1 cellular context compared by ENCODE assay signal in the genomic region with DNA sequence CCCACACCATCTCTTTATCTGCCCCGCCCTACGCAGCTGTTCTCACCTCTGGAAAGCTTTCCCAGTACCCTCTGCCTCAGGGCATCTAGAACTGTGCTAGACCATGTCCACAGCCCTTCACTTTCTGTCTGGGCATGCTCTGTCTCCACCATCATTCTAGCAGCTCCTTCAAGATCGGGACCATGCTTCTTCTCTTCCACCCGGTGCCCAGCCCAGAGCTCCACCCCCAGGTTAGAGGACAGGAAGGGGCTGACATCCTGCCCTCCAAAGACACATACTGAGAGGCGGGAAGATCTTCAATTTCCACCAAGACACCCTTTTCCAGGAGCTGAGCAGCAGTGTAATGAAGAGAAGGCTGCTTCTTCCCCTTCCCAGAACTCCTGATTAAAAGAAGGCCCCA.
TF ChIP-seq lines count a peak whose summit lies in the region.

No MANE protein-coding gene starts in this region.

TF ChIP-seq in WTC11, 78 proteins besides CTCF, POLR2A, EP300 and RAD21:
- TF ChIP-seq RORB (CRISPR knock-in tag; IDR thresholded peaks at IDR 0.05) = no peak
- TF ChIP-seq SMAD3 (CRISPR knock-in tag; IDR thresholded peaks at IDR 0.05; ENCODE audit: borderline replicate concordance) = no peak
- no peak for TF ChIP-seq HMGA2 (CRISPR knock-in tag; IDR thresholded peaks at IDR 0.05)
- TF ChIP-seq ATF1 (CRISPR knock-in tag; IDR thresholded peaks at IDR 0.05) = no peak
- no peak for TF ChIP-seq ESRRA (CRISPR knock-in tag; IDR thresholded peaks at IDR 0.05; ENCODE audit: borderline replicate concordance)
